ENCODE assay signal across 8 cellular contexts in the genomic region with DNA sequence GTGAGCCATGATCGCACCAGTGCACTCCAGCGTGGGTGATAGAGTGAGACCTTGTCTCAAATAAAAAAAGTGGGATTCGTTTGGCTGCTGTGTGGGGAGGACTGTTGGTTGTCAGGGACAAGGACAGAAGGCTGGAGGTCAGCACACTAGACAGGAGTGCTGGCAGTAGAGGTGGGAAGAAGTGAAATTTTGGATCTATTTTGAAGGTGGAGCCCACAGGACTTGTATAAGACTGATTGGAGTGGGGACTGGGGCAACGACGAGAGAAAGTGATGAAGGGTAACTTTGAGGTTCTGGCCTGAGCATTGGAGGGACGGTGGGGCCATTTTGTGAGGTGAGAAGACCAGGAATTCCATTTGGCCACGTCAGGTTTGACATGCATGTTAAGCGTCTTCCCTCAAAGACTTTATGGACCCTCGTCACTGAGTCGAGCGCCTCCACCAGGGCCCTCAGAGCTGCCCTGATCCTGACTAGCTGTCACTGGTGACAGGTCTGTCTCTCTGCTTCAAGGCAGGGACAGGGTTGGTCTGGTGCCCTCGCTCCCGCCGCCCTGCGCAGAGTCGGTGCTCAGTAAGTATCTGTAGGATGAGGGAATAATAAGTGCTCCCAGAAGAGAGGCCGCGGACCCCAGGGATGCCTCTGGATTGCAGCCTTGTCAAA. TPM values are rescaled to one million over a fixed set of nuclear protein-coding genes. Genes with fewer than 3 reads are reported as not detected.
A peak's percentile ranks its signal among the peaks of the same experiment; 100 is the strongest.
DNase-seq lines count a peak whose midpoint lies in the region; TF ChIP-seq lines count a peak whose summit lies in the region.

No MANE protein-coding gene starts in this region.

- H3K36me3 ChIP-seq in H7 (replicated peaks; ENCODE audit: control insufficient read depth, insufficient read depth, low read length) = peaks cover 3% of the 10 kb centered on the region

- peak overlapping the region; percentile 79 for H3K27ac ChIP-seq in VCaP

- intact Hi-C loops in posterior vena cava (cut with DNase I) = no loop called here

- peaks cover 3% of the 10 kb centered on the region for H3K27me3 ChIP-seq in H7 (ENCODE audit: control insufficient read depth, insufficient read depth, low read length)

- TF ChIP-seq CTCF in VCaP (conservative IDR thresholded peaks at IDR 0.05) (no peak; the same call in 1 of the 2 replicates), foreskin fibroblast (IDR thresholded peaks at IDR 0.05; ENCODE audit: low read depth, low read length) (no peak), retinal pigment epithelial cell (conservative IDR thresholded peaks at IDR 0.05; ENCODE audit: low read depth, low read length) (peak; percentile 7)

- peak; percentile 21 for DNase-seq in AG08395 (ENCODE audit: low spot score)
- DNase-seq in H7 = no peak
- peak; percentile 21 to 54 for DNase-seq in foreskin fibroblast
- no peak for DNase-seq in retinal pigment epithelial cell (ENCODE audit: low read depth)
- DNase-seq in posterior vena cava (ENCODE audit: low spot score) = no peak
- no peak for DNase-seq in NCI-H1417 treated with DMSO at 0.1 percent for 48 hours (lab: John Stamatoyannopoulos, UW)
- DNase-seq in DMS53 (lab: John Stamatoyannopoulos, UW) = no peak

- H3K4me3 ChIP-seq in H7 (ENCODE audit: insufficient read depth, low read depth, low read length) = peak overlapping the region; percentile 89
- H3K4me3 ChIP-seq in foreskin fibroblast (ENCODE audit: low read depth in 1 of 2, low read length in 2 of 2) = peak overlapping the region; percentile 78 to 92
- H3K4me3 ChIP-seq in retinal pigment epithelial cell (ENCODE audit: low read length) = peak overlapping the region; percentile 89

RNA-seq across cellular contexts. Expression of a gene that starts 0.7 kb away (rescaled TPM):
- 12.9 and 15.3 TPM in 2 replicates for total RNA-seq in H7 (2014; rRNA removed; shearing (Covaris generic))
- 1 to 10 TPM; 3.7 to 5.0 TPM for total RNA-seq in posterior vena cava

RNA-seq across cellular contexts. Expression of a gene that starts 17.2 kb away (rescaled TPM):
- not detected in 2 replicates for total RNA-seq in H7 (2014; rRNA removed; shearing (Covaris generic))
- 10 to 100 TPM in 1 of 2 donors, 1 to 10 TPM in 1; 8.7 to 12.6 TPM for total RNA-seq in posterior vena cava

RNA-seq across cellular contexts. Expression of a gene that starts 24.8 kb away (rescaled TPM):
- total RNA-seq in H7 (2014; rRNA removed; shearing (Covaris generic)) = not detected in 2 replicates
- not detected for total RNA-seq in posterior vena cava

RNA-seq across cellular contexts. Expression of a gene that starts 34.6 kb away (rescaled TPM):
- total RNA-seq in H7 (2014; rRNA removed; shearing (Covaris generic)) = not detected in 2 replicates
- total RNA-seq in posterior vena cava = 1 to 10 TPM; 1.8 to 5.5 TPM

RNA-seq across cellular contexts. Expression of a gene that starts 42.6 kb away (rescaled TPM):
- 2.0 and 3.0 TPM in 2 replicates for total RNA-seq in H7 (2014; rRNA removed; shearing (Covaris generic))
- not detected for total RNA-seq in posterior vena cava

Comparison
In these comparisons a context has a peak if more than half of its experiments do, and no peak if none do; other contexts are left out.
1. DNase-seq: peak in AG08395 (single experiment) and foreskin fibroblast (2 of 2); none in H7 (single experiment), retinal pigment epithelial cell (single experiment), posterior vena cava (single experiment), NCI-H1417 treated with DMSO at 0.1 percent for 48 hours (single experiment) and DMS53 (single experiment).
2. Peak in every context shown above with its lines, with median percentiles within 50 percentile points of each other: H3K4me3 ChIP-seq.